In genomic region chr21:44455524-44456206, GRCh38 we compare ENCODE assay signal across 8 cellular contexts. TPM values are rescaled to one million over a fixed set of nuclear protein-coding genes. Genes with fewer than 3 reads are reported as not detected.
DNase-seq lines count a peak whose midpoint lies in the region; ATAC-seq and TF ChIP-seq lines count a peak whose summit lies in the region.

No MANE protein-coding gene starts in this region.

- TF ChIP-seq CTCF in fibroblast of pulmonary artery (IDR thresholded peaks at IDR 0.05; ENCODE audit: low read length, missing control alignments) (peak; percentile 13), neural crest cell (conservative IDR thresholded peaks at IDR 0.05) (no peak), vagina (IDR thresholded peaks at IDR 0.05) (no peak)

- no peak overlapping the region for H3K27ac ChIP-seq in vagina

- H3K36me3 Mint-ChIP-seq in neural crest cell (ENCODE audit: low read depth), result no peaks in the 10 kb centered on the region

- intact Hi-C loops in vagina (cut with DNase I), result loop anchor here (10.0 kb wide), 1 partner anchor 129 kb away; the partner anchor contains the start of gene KRTAP10-5

- peaks cover 7% of the 10 kb centered on the region for H3K4me1 Mint-ChIP-seq in neural crest cell

- H3K36me3 ChIP-seq in vagina, result no peaks in the 10 kb centered on the region

- peak overlapping the region; percentile 60 for H3K4me3 ChIP-seq in fibroblast of pulmonary artery (replicated peaks; ENCODE audit: low read depth, low read length)
- H3K4me3 ChIP-seq in vagina, result peak overlapping the region; percentile 75 to 83

- no peaks in the 10 kb centered on the region for H3K9me3 Mint-ChIP-seq in neural crest cell

- H3K9me3 ChIP-seq in vagina, result no peaks in the 10 kb centered on the region

- no peaks in the 10 kb centered on the region for H3K27me3 ChIP-seq in vagina

- no peak for ATAC-seq in HG03280 (IDR thresholded peaks at IDR 0.05; ENCODE audit: unreplicated experiment)

- no peak overlapping the region for H3K27ac Mint-ChIP-seq in neural crest cell (ENCODE audit: unreplicated experiment)

- DNase-seq in DMS 273 (lab: John Stamatoyannopoulos, UW; ENCODE audit: unreplicated experiment) (peak; percentile 72), DMS 273 treated with DMSO at 0.1 percent for 48 hours (lab: John Stamatoyannopoulos, UW) (no peak), Kasumi-1 (lab: John Stamatoyannopoulos, UW) (peak; percentile 25 to 44), fibroblast of pulmonary artery (ENCODE audit: low read depth) (peak; percentile 26), neural crest cell (ENCODE audit: low read depth, low spot score) (peak; percentile 28), vagina (ENCODE audit: extremely low spot score in 2 of 2) (no peak)
- DNase-seq in activated CD4-positive, alpha-beta T cell treated with anti-CD3 and anti-CD28 coated beads, Interleukin-2, amount 50 U/mL, for 24 hours (ENCODE audit: low read depth in 1 of 2, low spot score in 1 of 2), result peak; percentile 8 to 15

- no peak for TF ChIP-seq POLR2A in vagina (IDR thresholded peaks at IDR 0.05)

- H3K27me3 Mint-ChIP-seq in neural crest cell (ENCODE audit: low read depth), result peaks cover 24% of the 10 kb centered on the region

- H3K4me3 Mint-ChIP-seq in neural crest cell, result peak overlapping the region; percentile 82

- peaks cover 9% of the 10 kb centered on the region for H3K4me1 ChIP-seq in vagina

RNA-seq across cellular contexts. Expression of gene LRRC3, which starts 0.4 kb away (rescaled TPM):
- total RNA-seq in neural crest cell, result 9.6 and 10.1 TPM in 2 replicates
- 2.5 TPM for total RNA-seq in vagina

Comparison
In these comparisons a context has a peak if more than half of its experiments do, and no peak if none do; other contexts are left out.
1. DNase-seq: peak in DMS 273 (single experiment), Kasumi-1 (2 of 2), activated CD4-positive, alpha-beta T cell treated with anti-CD3 and anti-CD28 coated beads, Interleukin-2, amount 50 U/mL, for 24 hours (2 of 2), fibroblast of pulmonary artery (single experiment) and neural crest cell (single experiment); none in DMS 273 treated with DMSO at 0.1 percent for 48 hours (single experiment) and vagina (0 of 2).